Comparison of ENCODE assay signal across 21 cellular contexts in genomic region chr16:6019490-6019991, GRCh38.
A peak's percentile ranks its signal among the peaks of the same experiment; 100 is the strongest.
DNase-seq lines count a peak whose midpoint lies in the region; ATAC-seq, FAIRE-seq and TF ChIP-seq lines count a peak whose summit lies in the region.
"Had no signal": no experiment of that assay in that cellular context is flagged by ENCODE, and none has a peak within 500 bp of the region (broad histone marks: within the 10 kb centered on the region; RNA-seq: fewer than 3 reads in every experiment).

No MANE protein-coding gene starts in this region.

- H3K4me1 Mint-ChIP-seq in type B pancreatic cell (ENCODE audit: unreplicated experiment), result no peaks in the 10 kb centered on the region
- H3K4me1 Mint-ChIP-seq: CD4-positive, CD25-positive, alpha-beta regulatory T cell; memory B cell had no signal

- H3K9me3 ChIP-seq in kidney (ENCODE audit: control insufficient read depth in 1 of 2, low read length in 2 of 2), result no peaks in the 10 kb centered on the region
- no peaks in the 10 kb centered on the region for H3K9me3 ChIP-seq in BE2C
- no peaks in the 10 kb centered on the region for H3K9me3 ChIP-seq in vagina
- H3K9me3 ChIP-seq: gastrocnemius medialis, right atrium auricular region had no signal

- TF ChIP-seq CTCF in coronary artery (IDR thresholded peaks at IDR 0.05), result no peak
- TF ChIP-seq CTCF in kidney (IDR thresholded peaks at IDR 0.05; ENCODE audit: borderline replicate concordance, extremely low read depth, insufficient read depth), result no peak
- no peak for TF ChIP-seq CTCF in type B pancreatic cell (conservative IDR thresholded peaks at IDR 0.05)
- TF ChIP-seq CTCF in BE2C (IDR thresholded peaks at IDR 0.05; ENCODE audit: low read depth, low read length), result no peak
- TF ChIP-seq CTCF in vagina (IDR thresholded peaks at IDR 0.05), result no peak

- TF ChIP-seq POLR2A in vagina (IDR thresholded peaks at IDR 0.05), result no peak

- H3K27me3 Mint-ChIP-seq in type B pancreatic cell, result peaks cover 79% of the 10 kb centered on the region

- H3K27me3 ChIP-seq in BE2C (no peaks in the 10 kb centered on the region), vagina (no peaks in the 10 kb centered on the region)

- no peaks in the 10 kb centered on the region for H3K4me1 ChIP-seq in kidney (ENCODE audit: control insufficient read depth in 1 of 2, insufficient read depth in 1 of 2, low read depth in 1 of 2, low read length in 2 of 2)
- H3K4me1 ChIP-seq in BE2C, result no peaks in the 10 kb centered on the region
- peaks cover 5% of the 10 kb centered on the region for H3K4me1 ChIP-seq in vagina
- H3K4me1 ChIP-seq: gastrocnemius medialis had no signal

- no peak for FAIRE-seq in kidney (lab: Jason Lieb, UNC)
- FAIRE-seq: HTR-8/SVneo, urothelium cell line had no signal

- H3K9me3 Mint-ChIP-seq in type B pancreatic cell, result no peaks in the 10 kb centered on the region

- H3K27ac ChIP-seq in coronary artery, result no peak overlapping the region
- no peak overlapping the region for H3K27ac ChIP-seq in kidney (ENCODE audit: low read depth in 2 of 2, low read length in 2 of 2)
- H3K27ac ChIP-seq in vagina, result no peak overlapping the region
- H3K27ac ChIP-seq: gastrocnemius medialis, right atrium auricular region had no signal

- DNase-seq in Right ventricle myocardium inferior (ENCODE audit: missing footprints), result peak; percentile 56
- DNase-seq in left cardiac atrium, result no peak
- DNase-seq in coronary artery (ENCODE audit: low spot score), result no peak
- DNase-seq in kidney, result peak; percentile 71
- DNase-seq in type B pancreatic cell (ENCODE audit: extremely low spot score, unreplicated experiment), result peak; percentile 73
- DNase-seq in BE2C, result no peak
- DNase-seq in DMS153 treated with DMSO at 0.1 percent for 48 hours (lab: John Stamatoyannopoulos, UW; ENCODE audit: unreplicated experiment), result no peak
- DNase-seq in vagina (ENCODE audit: extremely low spot score in 2 of 2), result no peak
- DNase-seq: CD4-positive, CD25-positive, alpha-beta regulatory T cell; DND-41; erythroblast; gastrocnemius medialis; NCI-H1436 treated with DMSO at 0.1 percent for 48 hours; Right ventricle myocardium superior; stimulated activated CD4-positive, alpha-beta T cell treated with anti-CD3 and anti-CD28 coated beads, Interleukin-15, amount 100 ng/mL, for 24 hours; stimulated activated naive CD4-positive, alpha-beta T cell treated with Interleukin-2 at 50 U/mL for 16 hours had no signal

- no peaks in the 10 kb centered on the region for H3K36me3 Mint-ChIP-seq in type B pancreatic cell
- H3K36me3 Mint-ChIP-seq: CD4-positive, CD25-positive, alpha-beta regulatory T cell; memory B cell had no signal

- no peaks in the 10 kb centered on the region for H3K36me3 ChIP-seq in kidney (ENCODE audit: control insufficient read depth in 1 of 2, insufficient read depth in 2 of 2, low read length in 2 of 2)
- no peaks in the 10 kb centered on the region for H3K36me3 ChIP-seq in BE2C
- no peaks in the 10 kb centered on the region for H3K36me3 ChIP-seq in vagina
- H3K36me3 ChIP-seq: gastrocnemius medialis, right atrium auricular region had no signal

- ATAC-seq in Right ventricle myocardium inferior, result no peak
- no peak for ATAC-seq in left cardiac atrium
- ATAC-seq: activated CD4-positive, CD25-positive, alpha-beta regulatory T cell treated with anti-CD3 and anti-CD28 coated beads, Interleukin-2, amount 50 U/mL, for 24 hours; gastrocnemius medialis had no signal

- intact Hi-C loops in Right ventricle myocardium inferior (cut with DNase I) (no loop called here), left cardiac atrium (cut with DNase I) (no loop called here), kidney (cut with DNase I) (no loop called here), vagina (cut with DNase I) (no loop called here)

- no peak overlapping the region for H3K9ac ChIP-seq in kidney (ENCODE audit: low read length in 2 of 2)

- peak overlapping the region; percentile 36 for H3K4me3 ChIP-seq in coronary artery
- no peak overlapping the region for H3K4me3 ChIP-seq in kidney (ENCODE audit: low read length in 2 of 2)
- H3K4me3 ChIP-seq in BE2C (ENCODE audit: low read depth, low read length), result no peak overlapping the region
- peak overlapping the region in 1 of 2 donors; percentile 26 for H3K4me3 ChIP-seq in vagina
- H3K4me3 ChIP-seq: gastrocnemius medialis had no signal

- no peak overlapping the region for H3K27ac Mint-ChIP-seq in type B pancreatic cell
- H3K27ac Mint-ChIP-seq: CD4-positive, CD25-positive, alpha-beta regulatory T cell; memory B cell had no signal

- peak overlapping the region; percentile 85 for H3K4me3 Mint-ChIP-seq in type B pancreatic cell
- H3K4me3 Mint-ChIP-seq: CD4-positive, CD25-positive, alpha-beta regulatory T cell; memory B cell had no signal

Comparison
In these comparisons a context has a peak if more than half of its experiments do, and no peak if none do; other contexts are left out.
1. DNase-seq: peak in Right ventricle myocardium inferior (single experiment), kidney (single experiment) and type B pancreatic cell (single experiment); none in left cardiac atrium (single experiment), coronary artery (single experiment), BE2C (single experiment), DMS153 treated with DMSO at 0.1 percent for 48 hours (single experiment) and vagina (0 of 2).